Comparison of ENCODE assay signal across 9 cellular contexts in the genomic region with DNA sequence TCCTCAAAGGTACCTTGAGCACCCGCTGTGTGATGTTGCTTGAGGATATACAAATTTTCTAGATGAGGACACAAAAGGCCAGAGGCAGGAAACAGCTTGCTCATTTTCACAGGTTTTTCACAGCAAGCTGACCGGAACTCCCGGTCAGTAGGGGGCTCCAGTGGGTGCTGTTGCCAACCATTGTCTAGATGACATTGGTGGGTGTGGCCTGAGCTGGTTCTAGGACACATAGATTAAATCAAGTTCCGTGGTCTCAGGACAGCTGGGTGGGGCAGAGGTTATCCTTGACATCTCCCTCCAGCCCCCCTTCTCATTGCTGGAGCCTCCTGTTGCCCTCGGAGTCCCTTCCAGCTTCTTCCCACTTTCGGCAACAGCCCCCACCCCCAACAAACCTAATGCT.
DNase-seq lines count a peak whose midpoint lies in the region; ATAC-seq and TF ChIP-seq lines count a peak whose summit lies in the region.
"Had no signal": no experiment of that assay in that cellular context is flagged by ENCODE, and none has a peak within 500 bp of the region (broad histone marks: within the 10 kb centered on the region; RNA-seq: fewer than 3 reads in every experiment).

No MANE protein-coding gene starts in this region.

- H3K27ac ChIP-seq in HUES48 (ENCODE audit: low read depth, low read length) (peak overlapping the region; percentile 79), left lung (peak overlapping the region in 1 of 2 donors; percentile 14)

- H3K27me3 ChIP-seq in HUES48 (ENCODE audit: control insufficient read depth, insufficient read depth, low read length) (no peaks in the 10 kb centered on the region), left lung (peaks cover 0 to 38% of the 10 kb centered on the region in 2 donors)

- DNase-seq in AG09309 (ENCODE audit: low read depth) (no peak), astrocyte of the spinal cord (ENCODE audit: low read depth, low spot score) (peak; percentile 23), left lung (no peak), NCI-H1105 (lab: John Stamatoyannopoulos, UW) (no peak), NCI-H524 (lab: John Stamatoyannopoulos, UW) (no peak), GF-D8 (lab: John Stamatoyannopoulos, UW) (no peak)
- DNase-seq: NCI-H187 had no signal

- H3K4me3 ChIP-seq in AG09309 (ENCODE audit: control insufficient read depth, low read depth, low read length): no peak overlapping the region
- no peak overlapping the region for H3K4me3 ChIP-seq in HUES48 (ENCODE audit: low read depth, low read length)
- no peak overlapping the region for H3K4me3 ChIP-seq in astrocyte of the spinal cord (ENCODE audit: low read depth, low read length)
- no peak overlapping the region for H3K4me3 ChIP-seq in left lung

- ATAC-seq in left lung (peak; percentile 22), HG02759 (IDR thresholded peaks at IDR 0.05; ENCODE audit: unreplicated experiment) (no peak)

- intact Hi-C loops in left lung (cut with DNase I): no loop called here

- in situ Hi-C loops in astrocyte of the spinal cord (cut with HindIII; ENCODE audit: low sequenced_read_pairs): no loop called here

- TF ChIP-seq CTCF in AG09309 (IDR thresholded peaks at IDR 0.05; ENCODE audit: control insufficient read depth, insufficient read depth, low read depth, low read length, missing control alignments): peak; percentile 52
- TF ChIP-seq CTCF in astrocyte of the spinal cord (IDR thresholded peaks at IDR 0.05; ENCODE audit: low read depth, low read length): peak; percentile 45
- no peak for TF ChIP-seq CTCF in left lung (IDR thresholded peaks at IDR 0.05)

- H3K36me3 ChIP-seq in HUES48 (ENCODE audit: control insufficient read depth, insufficient read depth, low read length): no peaks in the 10 kb centered on the region
- H3K36me3 ChIP-seq in left lung: no peaks in the 10 kb centered on the region

- H3K9me3 ChIP-seq in HUES48 (ENCODE audit: control insufficient read depth, insufficient read depth, low read length): no peaks in the 10 kb centered on the region
- H3K9me3 ChIP-seq in left lung: no peaks in the 10 kb centered on the region

- H3K4me1 ChIP-seq in HUES48 (ENCODE audit: control insufficient read depth, insufficient read depth, low read length) (peaks cover 16% of the 10 kb centered on the region), left lung (no peaks in the 10 kb centered on the region)

- no peak overlapping the region for H3K9ac ChIP-seq in HUES48 (ENCODE audit: low read depth, low read length)

Comparison
In these comparisons a context has a peak if more than half of its experiments do, and no peak if none do; other contexts are left out.
1. CTCF ChIP-seq: peak in AG09309 (single experiment) and astrocyte of the spinal cord (single experiment); none in left lung (0 of 2).